Comparison of ENCODE assay signal across 22 cellular contexts in genomic region chr21:41799763-41800162, GRCh38. TPM values are rescaled to one million over a fixed set of nuclear protein-coding genes. Genes with fewer than 3 reads are reported as not detected.
"Had no signal": no experiment of that assay in that cellular context is flagged by ENCODE, and none has a peak within 500 bp of the region (broad histone marks: within the 10 kb centered on the region; RNA-seq: fewer than 3 reads in every experiment).

No MANE protein-coding gene starts in this region.

- H3K4me1 ChIP-seq: SJCRH30 had no signal

- H3K9me3 ChIP-seq: SJCRH30 had no signal

- H3K27me3 ChIP-seq: SJCRH30 had no signal

- ATAC-seq: Panc1, PC-3, Right ventricle myocardium inferior had no signal

- DNase-seq: KBM-7; MV-4-11; NCI-H1048; NCI-H1105; NCI-H1417; NCI-H1436 treated with DMSO at 0.1 percent for 48 hours; NCI-H1694; NCI-H187 treated with DMSO at 0.1 percent for 48 hours; NCI-H2029 treated with DMSO at 0.1 percent for 48 hours; NCI-H2171 treated with DMSO at 0.1 percent for 48 hours; NCI-H345; NCI-H524; NCI-H526 treated with DMSO at 0.1 percent for 48 hours; NCI-H748 treated with DMSO at 0.1 percent for 48 hours; NK-92 treated with Interleukin-12 subunit alpha and Interleukin-12 subunit beta, amount 100 ng/mL, for 24 hours; PC-3; SHP77 treated with DMSO at 0.1 percent for 48 hours; SJCRH30 had no signal

- H3K4me3 ChIP-seq: SJCRH30, SK-N-MC had no signal

- H3K27ac ChIP-seq: SJCRH30 had no signal

- H3K36me3 ChIP-seq: SJCRH30 had no signal

RNA-seq across cellular contexts. Expression of gene RIPK4, which starts 32.9 kb away (rescaled TPM):
- total RNA-seq: LHCN-M2, SJCRH30 had no signal
